In the genomic region with DNA sequence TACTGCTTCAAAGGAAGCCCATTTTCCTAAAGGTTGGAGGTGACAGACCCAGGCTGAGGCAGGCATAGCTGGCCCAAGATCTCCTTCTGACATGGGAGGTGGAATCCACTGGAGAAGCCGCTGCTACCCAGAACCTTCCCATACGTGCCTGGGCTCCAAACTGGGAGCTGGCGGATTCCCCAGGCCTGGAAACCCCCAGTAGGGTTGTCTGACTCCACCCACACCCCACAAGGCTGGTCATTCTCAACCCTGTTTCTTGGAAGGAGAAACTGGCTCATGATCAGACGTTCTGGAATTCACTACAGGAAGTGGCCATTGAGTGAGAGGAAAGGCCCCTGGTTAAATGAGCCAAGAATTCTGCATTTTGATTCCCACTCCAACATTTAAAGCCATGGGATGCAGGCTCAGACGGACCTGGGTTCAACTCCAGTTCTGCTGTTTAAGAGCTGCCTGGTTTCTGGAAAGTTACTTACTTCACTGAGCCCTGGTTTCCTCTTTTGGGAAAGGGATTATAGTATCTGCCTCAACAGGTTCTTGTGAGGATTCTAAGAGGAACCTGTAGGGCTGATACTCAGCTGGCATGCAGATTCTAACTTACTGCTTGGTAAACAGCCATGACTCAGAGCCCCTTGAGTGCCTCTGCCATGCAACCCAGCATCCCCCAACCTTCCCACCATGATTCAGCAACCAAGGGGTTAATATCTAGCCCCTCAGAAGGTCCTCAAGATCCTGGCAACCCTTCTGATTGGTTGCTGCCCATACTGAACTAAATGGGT, we compare ENCODE assay signal across 1 cellular context.
TF ChIP-seq lines count a peak whose summit lies in the region.

No MANE protein-coding gene starts in this region.

TF ChIP-seq in H1, 55 proteins besides CTCF, POLR2A, EP300 and RAD21:
- TF ChIP-seq FOSL1 (IDR thresholded peaks at IDR 0.05; ENCODE audit: insufficient read depth, low read depth, low read length) (no peak), CBX5 (IDR thresholded peaks at IDR 0.05; ENCODE audit: low read depth, low read length) (no peak), JUN (IDR thresholded peaks at IDR 0.05; ENCODE audit: low read depth, low read length) (no peak), RFX5 (IDR thresholded peaks at IDR 0.05; ENCODE audit: borderline replicate concordance, low read depth, low read length) (no peak), SP1 (IDR thresholded peaks at IDR 0.05; ENCODE audit: low read depth, low read length) (no peak), SUZ12 (IDR thresholded peaks at IDR 0.05; ENCODE audit: low read length) (no peak), SIN3A (conservative IDR thresholded peaks at IDR 0.05 in 1 of 2, IDR thresholded peaks at IDR 0.05 in 1 of 2; ENCODE audit: low read depth in 1 of 2, low read length in 2 of 2) (no peak), BACH1 (IDR thresholded peaks at IDR 0.05; ENCODE audit: low read length) (no peak), PHF8 (conservative IDR thresholded peaks at IDR 0.05; ENCODE audit: low read depth, low read length) (no peak), NRF1 (IDR thresholded peaks at IDR 0.05; ENCODE audit: low read depth, low read length) (no peak)
TF ChIP-seq in H1: peak in this region for 0.
